1 cellular context compared by ENCODE assay signal in the genomic region with DNA sequence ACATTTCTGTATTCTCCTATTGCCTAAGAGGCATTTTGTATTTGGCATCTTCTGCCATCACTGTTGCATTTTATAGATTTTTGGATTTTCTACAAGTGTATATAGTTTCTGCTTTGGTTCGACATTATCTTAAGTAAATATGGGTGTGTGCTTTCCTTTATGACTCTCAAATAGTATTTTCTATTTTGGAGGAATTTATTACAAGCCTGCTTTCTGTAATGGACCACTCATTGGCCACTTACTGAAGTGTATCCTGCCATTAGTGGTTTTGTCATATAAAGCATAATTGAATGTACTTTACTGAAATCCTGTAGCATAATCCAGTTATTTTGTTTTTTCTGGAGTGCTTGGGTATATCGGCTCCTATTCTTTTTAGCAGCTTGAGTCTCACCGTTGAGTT.
TF ChIP-seq lines count a peak whose summit lies in the region.

No MANE protein-coding gene starts in this region.

TF ChIP-seq in GM23338, 12 proteins besides CTCF, POLR2A, EP300 and RAD21 (continued from another document):
- TF ChIP-seq, protein P1, sequence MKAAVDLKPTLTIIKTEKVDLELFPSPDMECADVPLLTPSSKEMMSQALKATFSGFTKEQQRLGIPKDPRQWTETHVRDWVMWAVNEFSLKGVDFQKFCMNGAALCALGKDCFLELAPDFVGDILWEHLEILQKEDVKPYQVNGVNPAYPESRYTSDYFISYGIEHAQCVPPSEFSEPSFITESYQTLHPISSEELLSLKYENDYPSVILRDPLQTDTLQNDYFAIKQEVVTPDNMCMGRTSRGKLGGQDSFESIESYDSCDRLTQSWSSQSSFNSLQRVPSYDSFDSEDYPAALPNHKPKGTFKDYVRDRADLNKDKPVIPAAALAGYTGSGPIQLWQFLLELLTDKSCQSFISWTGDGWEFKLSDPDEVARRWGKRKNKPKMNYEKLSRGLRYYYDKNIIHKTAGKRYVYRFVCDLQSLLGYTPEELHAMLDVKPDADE (IDR thresholded peaks at IDR 0.05) = no peak
- TF ChIP-seq NANOG (IDR thresholded peaks at IDR 0.05; ENCODE audit: borderline replicate concordance) = no peak
- TF ChIP-seq POLR2AphosphoS5 (IDR thresholded peaks at IDR 0.05; ENCODE audit: low read depth) = no peak
- TF ChIP-seq STAT1 (IDR thresholded peaks at IDR 0.05; ENCODE audit: unreplicated experiment) = no peak
- TF ChIP-seq, protein P2, sequence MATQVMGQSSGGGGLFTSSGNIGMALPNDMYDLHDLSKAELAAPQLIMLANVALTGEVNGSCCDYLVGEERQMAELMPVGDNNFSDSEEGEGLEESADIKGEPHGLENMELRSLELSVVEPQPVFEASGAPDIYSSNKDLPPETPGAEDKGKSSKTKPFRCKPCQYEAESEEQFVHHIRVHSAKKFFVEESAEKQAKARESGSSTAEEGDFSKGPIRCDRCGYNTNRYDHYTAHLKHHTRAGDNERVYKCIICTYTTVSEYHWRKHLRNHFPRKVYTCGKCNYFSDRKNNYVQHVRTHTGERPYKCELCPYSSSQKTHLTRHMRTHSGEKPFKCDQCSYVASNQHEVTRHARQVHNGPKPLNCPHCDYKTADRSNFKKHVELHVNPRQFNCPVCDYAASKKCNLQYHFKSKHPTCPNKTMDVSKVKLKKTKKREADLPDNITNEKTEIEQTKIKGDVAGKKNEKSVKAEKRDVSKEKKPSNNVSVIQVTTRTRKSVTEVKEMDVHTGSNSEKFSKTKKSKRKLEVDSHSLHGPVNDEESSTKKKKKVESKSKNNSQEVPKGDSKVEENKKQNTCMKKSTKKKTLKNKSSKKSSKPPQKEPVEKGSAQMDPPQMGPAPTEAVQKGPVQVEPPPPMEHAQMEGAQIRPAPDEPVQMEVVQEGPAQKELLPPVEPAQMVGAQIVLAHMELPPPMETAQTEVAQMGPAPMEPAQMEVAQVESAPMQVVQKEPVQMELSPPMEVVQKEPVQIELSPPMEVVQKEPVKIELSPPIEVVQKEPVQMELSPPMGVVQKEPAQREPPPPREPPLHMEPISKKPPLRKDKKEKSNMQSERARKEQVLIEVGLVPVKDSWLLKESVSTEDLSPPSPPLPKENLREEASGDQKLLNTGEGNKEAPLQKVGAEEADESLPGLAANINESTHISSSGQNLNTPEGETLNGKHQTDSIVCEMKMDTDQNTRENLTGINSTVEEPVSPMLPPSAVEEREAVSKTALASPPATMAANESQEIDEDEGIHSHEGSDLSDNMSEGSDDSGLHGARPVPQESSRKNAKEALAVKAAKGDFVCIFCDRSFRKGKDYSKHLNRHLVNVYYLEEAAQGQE (IDR thresholded peaks at IDR 0.05; ENCODE audit: unreplicated experiment) = no peak
- no peak for TF ChIP-seq CREB1 (CRISPR knock-in tag; IDR thresholded peaks at IDR 0.05; ENCODE audit: low read depth)
- TF ChIP-seq JUNB (IDR thresholded peaks at IDR 0.05; ENCODE audit: unreplicated experiment) = no peak
- no peak for TF ChIP-seq ZNF114 (CRISPR knock-in tag; IDR thresholded peaks at IDR 0.05)
- TF ChIP-seq EZH2phosphoT487 (IDR thresholded peaks at IDR 0.05; ENCODE audit: unreplicated experiment) = no peak
- TF ChIP-seq EZH2 (IDR thresholded peaks at IDR 0.05; ENCODE audit: low read depth, unreplicated experiment) = no peak
